ENCODE assay signal across 9 cellular contexts in the genomic region with DNA sequence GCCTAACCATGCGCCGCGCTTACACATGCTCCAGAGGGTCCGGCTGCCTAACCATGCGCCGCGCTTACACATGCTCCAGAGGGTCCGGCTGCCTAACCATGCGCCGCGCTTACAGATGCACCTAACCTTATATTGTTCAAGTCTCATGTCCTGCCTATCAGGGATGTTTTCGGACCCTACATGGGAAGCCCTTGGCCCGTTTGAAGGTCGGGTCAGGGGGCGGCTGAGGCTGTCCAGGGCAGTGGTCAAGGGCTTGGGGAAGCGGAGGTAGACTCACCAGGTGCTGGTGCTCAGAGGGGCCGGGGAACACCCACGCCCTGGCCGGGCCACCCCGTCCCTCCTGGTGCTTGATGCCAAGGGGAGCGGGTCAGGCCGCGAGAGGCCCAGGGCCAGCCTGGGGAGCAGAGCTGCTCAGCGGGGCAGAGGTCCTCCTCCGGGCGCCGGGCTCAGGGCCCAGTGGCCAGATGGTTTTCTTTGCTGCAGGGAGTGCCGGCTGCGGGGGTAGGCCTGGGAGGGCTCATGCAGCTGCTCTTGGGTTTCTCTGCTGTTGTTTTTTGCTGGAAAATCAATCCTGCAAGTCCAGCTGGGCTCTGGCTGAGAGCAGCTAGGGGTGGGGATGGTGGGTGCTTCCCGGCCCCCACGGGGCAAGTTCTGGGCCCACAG. TPM values are rescaled to one million over a fixed set of nuclear protein-coding genes. Genes with fewer than 3 reads are reported as not detected.
A peak's percentile ranks its signal among the peaks of the same experiment; 100 is the strongest.
DNase-seq lines count a peak whose midpoint lies in the region; ATAC-seq and TF ChIP-seq lines count a peak whose summit lies in the region.
"Had no signal": no experiment of that assay in that cellular context is flagged by ENCODE, and none has a peak within 500 bp of the region (broad histone marks: within the 10 kb centered on the region; RNA-seq: fewer than 3 reads in every experiment).

No MANE protein-coding gene starts in this region.

- H3K4me3 ChIP-seq in AG04450 (ENCODE audit: low read depth, low read length) (no peak overlapping the region), fibroblast of mammary gland (ENCODE audit: control insufficient read depth, low read depth, low read length) (no peak overlapping the region), mucosa of rectum (ENCODE audit: low read length in 2 of 2) (no peak overlapping the region)

- peaks cover 52 to 76% of the 10 kb centered on the region in 2 donors for H3K4me1 ChIP-seq in mucosa of rectum (ENCODE audit: control insufficient read depth in 2 of 2, insufficient read depth in 2 of 2, low read length in 2 of 2)

- CTCF ChIA-PET in AG04450 (lab: Charles Lee), result no interaction called here

- H3K36me3 ChIP-seq in mucosa of rectum (ENCODE audit: control insufficient read depth in 2 of 2, insufficient read depth in 2 of 2, low read length in 2 of 2), result peaks cover 10 to 12% of the 10 kb centered on the region in 2 donors

- ATAC-seq in HG03025 (IDR thresholded peaks at IDR 0.05; ENCODE audit: low FRiP score, unreplicated experiment) (no peak), GM21737 (IDR thresholded peaks at IDR 0.05; ENCODE audit: unreplicated experiment) (no peak), GM21367 (IDR thresholded peaks at IDR 0.05; ENCODE audit: unreplicated experiment) (no peak)

- peak; percentile 77 for DNase-seq in AG04450 (ENCODE audit: low read depth, low spot score)
- peak; percentile 20 for DNase-seq in NCI-H1092 (lab: John Stamatoyannopoulos, UW)
- peak; percentile 90 for DNase-seq in fibroblast of mammary gland (ENCODE audit: low read depth)
- DNase-seq in NCI-H1105 treated with DMSO at 0.1 percent for 48 hours (lab: John Stamatoyannopoulos, UW), result no peak
- DNase-seq: DMS79 treated with DMSO at 0.1 percent for 48 hours had no signal

- H3K9ac ChIP-seq in mucosa of rectum (ENCODE audit: low read depth in 1 of 2, low read length in 2 of 2), result peak overlapping the region in 1 of 2 donors; percentile 44

- TF ChIP-seq CTCF in AG04450 (IDR thresholded peaks at IDR 0.05; ENCODE audit: low read depth, low read length) (no peak), fibroblast of mammary gland (conservative IDR thresholded peaks at IDR 0.05; ENCODE audit: control insufficient read depth, insufficient read depth, low read depth, low read length) (no peak)

- H3K9me3 ChIP-seq in AG04450 (ENCODE audit: control insufficient read depth, insufficient read depth, low read length) (peaks cover 10% of the 10 kb centered on the region; the same call in 1 of the 2 replicates), mucosa of rectum (ENCODE audit: control insufficient read depth in 2 of 2, low read length in 2 of 2) (no peaks in the 10 kb centered on the region)

- POLR2A ChIA-PET in AG04450 (lab: Yijun Ruan, JAX), result interaction anchor here (1.0 to 1.4 kb wide), 4 partner anchors 8 to 41 kb away, joined by 3 to 12 read pairs (median 6); a partner anchor contains a TSS

- H3K27me3 ChIP-seq in AG04450 (ENCODE audit: control insufficient read depth, insufficient read depth, low read length) (no peaks in the 10 kb centered on the region), mucosa of rectum (ENCODE audit: control insufficient read depth in 2 of 2, insufficient read depth in 2 of 2, low read length in 2 of 2) (no peaks in the 10 kb centered on the region)

- H3K27ac ChIP-seq in AG04450 (ENCODE audit: low read depth, low read length) (peak overlapping the region; percentile 80), mucosa of rectum (ENCODE audit: low read depth in 2 of 2, low read length in 2 of 2) (peak overlapping the region; percentile 52 to 78)

RNA-seq across cellular contexts. Expression of a gene that starts 35.4 kb away (rescaled TPM):
- polyA plus RNA-seq in AG04450 (2011; rRNA removed), result 132 and 190 TPM in 2 replicates
- polyA minus RNA-seq in AG04450 (2011; rRNA and poly(A)+ RNA removed), result 33.8 and 39.0 TPM in 2 replicates

RNA-seq across cellular contexts. Expression of a gene that starts 41.2 kb away (rescaled TPM):
- 72.6 and 97.9 TPM in 2 replicates for polyA plus RNA-seq in AG04450 (2011; rRNA removed)
- polyA minus RNA-seq in AG04450 (2011; rRNA and poly(A)+ RNA removed), result 98.3 and 137 TPM in 2 replicates
